32 cellular contexts compared by ENCODE assay signal in genomic region chr2:140356697-140357096, GRCh38.
"Had no signal": no experiment of that assay in that cellular context is flagged by ENCODE, and none has a peak within 500 bp of the region (broad histone marks: within the 10 kb centered on the region; RNA-seq: fewer than 3 reads in every experiment).

No MANE protein-coding gene starts in this region.

- H3K79me2 ChIP-seq: parathyroid adenoma had no signal

- H3K4me2 ChIP-seq: smooth muscle cell had no signal

- H3K9me3 ChIP-seq: ovary, psoas muscle, spleen, suprapubic skin, testis, tibial artery, transverse colon, upper lobe of right lung, uterus had no signal

- H3K36me3 ChIP-seq: ovary, spleen, suprapubic skin, tibial artery, transverse colon, upper lobe of right lung, uterus had no signal

- H3K27me3 Mint-ChIP-seq: naive thymus-derived CD8-positive, alpha-beta T cell; natural killer cell treated with Interleukin-12 subunit alpha and Interleukin-12 subunit beta and Interleukin-15 and Interleukin-18, amount 100 ng/mL, for 72 hours; progenitor cell of endocrine pancreas; stimulated activated memory B cell treated with anti-CD40 and anti-IgM and Interleukin-4, amounts not matched to agents 10 μg/mL and 1 μg/mL and 100 μg/mL, for 72 hours; stimulated activated naive CD8-positive, alpha-beta T cell treated with anti-CD3 and anti-CD28 coated beads, Interleukin-15, amount 100 ng/mL, for 72 hours had no signal

- H3K9ac ChIP-seq: parathyroid adenoma had no signal

- ATAC-seq: naive thymus-derived CD8-positive, alpha-beta T cell; natural killer cell treated with Interleukin-12 subunit alpha and Interleukin-12 subunit beta and Interleukin-15 and Interleukin-18, amount 100 ng/mL, for 72 hours; psoas muscle; right cardiac atrium; sciatic nerve; stimulated activated memory B cell treated with anti-CD40 and anti-IgM and Interleukin-4, amounts not matched to agents 10 μg/mL and 1 μg/mL and 100 μg/mL, for 72 hours; stimulated activated naive CD8-positive, alpha-beta T cell treated with anti-CD3 and anti-CD28 coated beads, Interleukin-15, amount 100 ng/mL, for 72 hours; stimulated activated naive CD8-positive, alpha-beta T cell treated with anti-CD3 and anti-CD28 coated beads, Interleukin-15, Interleukin-2, amounts not matched to agents 100 U/mL and 50 U/mL, for 24 hours; upper lobe of right lung had no signal

- H3K4me1 Mint-ChIP-seq: naive thymus-derived CD8-positive, alpha-beta T cell; nephron progenitor cell; stimulated activated memory B cell treated with anti-CD40 and anti-IgM and Interleukin-4, amounts not matched to agents 10 μg/mL and 1 μg/mL and 100 μg/mL, for 72 hours; stimulated activated naive CD8-positive, alpha-beta T cell treated with anti-CD3 and anti-CD28 coated beads, Interleukin-15, amount 100 ng/mL, for 72 hours had no signal

- H3K4me3 Mint-ChIP-seq: naive thymus-derived CD8-positive, alpha-beta T cell; natural killer cell treated with Interleukin-12 subunit alpha and Interleukin-12 subunit beta and Interleukin-15 and Interleukin-18, amount 100 ng/mL, for 72 hours; nephron progenitor cell; neural crest cell; stimulated activated memory B cell treated with anti-CD40 and anti-IgM and Interleukin-4, amounts not matched to agents 10 μg/mL and 1 μg/mL and 100 μg/mL, for 72 hours; stimulated activated naive CD8-positive, alpha-beta T cell treated with anti-CD3 and anti-CD28 coated beads, Interleukin-15, amount 100 ng/mL, for 72 hours; type B pancreatic cell had no signal

- H3K27ac ChIP-seq: ovary, parathyroid adenoma, psoas muscle, skin epidermis, spleen, suprapubic skin, testis, tibial artery, transverse colon, upper lobe of right lung, uterus had no signal

- H3K27me3 ChIP-seq: ovary, spleen, suprapubic skin, testis, tibial artery, transverse colon, upper lobe of right lung, uterus had no signal

- H3K36me3 Mint-ChIP-seq: naive thymus-derived CD8-positive, alpha-beta T cell; natural killer cell treated with Interleukin-12 subunit alpha and Interleukin-12 subunit beta and Interleukin-15 and Interleukin-18, amount 100 ng/mL, for 72 hours; stimulated activated memory B cell treated with anti-CD40 and anti-IgM and Interleukin-4, amounts not matched to agents 10 μg/mL and 1 μg/mL and 100 μg/mL, for 72 hours; type B pancreatic cell had no signal

- H3K27ac Mint-ChIP-seq: naive thymus-derived CD8-positive, alpha-beta T cell; natural killer cell treated with Interleukin-12 subunit alpha and Interleukin-12 subunit beta and Interleukin-15 and Interleukin-18, amount 100 ng/mL, for 72 hours; nephron progenitor cell; progenitor cell of endocrine pancreas; stimulated activated memory B cell treated with anti-CD40 and anti-IgM and Interleukin-4, amounts not matched to agents 10 μg/mL and 1 μg/mL and 100 μg/mL, for 72 hours; stimulated activated naive CD8-positive, alpha-beta T cell treated with anti-CD3 and anti-CD28 coated beads, Interleukin-15, amount 100 ng/mL, for 72 hours; type B pancreatic cell had no signal

- H2AFZ ChIP-seq: parathyroid adenoma had no signal

- H3K9me3 Mint-ChIP-seq: natural killer cell treated with Interleukin-12 subunit alpha and Interleukin-12 subunit beta and Interleukin-15 and Interleukin-18, amount 100 ng/mL, for 72 hours; nephron progenitor cell; neural crest cell; stimulated activated memory B cell treated with anti-CD40 and anti-IgM and Interleukin-4, amounts not matched to agents 10 μg/mL and 1 μg/mL and 100 μg/mL, for 72 hours; type B pancreatic cell had no signal

- H3K4me1 ChIP-seq: parathyroid adenoma, psoas muscle, spleen, suprapubic skin, testis, tibial artery, transverse colon, upper lobe of right lung, uterus had no signal

- H3K4me3 ChIP-seq: ovary, psoas muscle, skin epidermis, smooth muscle cell, spleen, suprapubic skin, testis, tibial artery, transverse colon, upper lobe of right lung, uterus had no signal

- DNase-seq: naive thymus-derived CD8-positive, alpha-beta T cell; nephron progenitor cell; occipital lobe; ovary; posterior cingulate gyrus; psoas muscle; right cardiac atrium; spleen; stimulated activated CD4-positive, alpha-beta T cell treated with anti-CD3 and anti-CD28 coated beads, Interleukin-12 subunit alpha, Interleukin-12 subunit beta, amount 100 ng/mL, for 4 hours; stimulated activated CD4-positive, alpha-beta T cell treated with anti-CD3 and anti-CD28 coated beads, Interleukin-1b, Interleukin-23, amount 100 ng/mL, for 48 hours; stimulated activated CD4-positive, alpha-beta T cell treated with anti-CD3 and anti-CD28 coated beads, Interleukin-4, amount 100 ng/mL, for 1 hour; stimulated activated CD4-positive, alpha-beta T cell treated with anti-CD3 and anti-CD28 coated beads, Interleukin-4, amount 100 ng/mL, for 4 hours; stimulated activated CD8-positive, alpha-beta memory T cell treated with anti-CD3 and anti-CD28 coated beads, Interleukin-4, amount 100 ng/mL, for 48 hours; stimulated activated naive CD4-positive, alpha-beta T cell; stimulated activated naive CD8-positive, alpha-beta T cell treated with anti-CD3 and anti-CD28 coated beads, Interleukin-15, amount 100 ng/mL, for 72 hours; stimulated activated naive CD8-positive, alpha-beta T cell treated with anti-CD3 and anti-CD28 coated beads, Interleukin-15, Interleukin-2, amounts not matched to agents 100 U/mL and 50 U/mL, for 24 hours; substantia nigra; testis; tibial artery; transverse colon; upper lobe of right lung; uterus had no signal
